ENCODE assay signal across 2 cellular contexts in the genomic region with DNA sequence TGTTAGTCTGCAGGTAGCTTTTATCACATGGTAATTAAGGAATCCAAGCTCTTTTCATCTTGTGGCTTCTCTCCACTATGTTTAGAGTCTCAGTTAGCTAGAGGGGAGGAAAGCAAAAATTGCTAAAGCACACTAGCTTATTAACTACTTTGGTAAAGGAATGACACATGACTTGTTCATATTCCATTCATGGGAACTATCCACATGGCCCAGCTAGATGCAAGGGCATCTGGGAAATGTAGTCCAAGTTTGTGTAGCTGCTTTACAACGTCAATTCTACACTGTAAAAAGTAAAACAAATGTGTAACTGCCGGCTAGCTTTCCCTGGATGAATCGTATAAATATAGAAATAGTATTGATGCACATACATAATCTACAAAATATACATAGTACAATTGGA.
TF ChIP-seq lines count a peak whose summit lies in the region.

No MANE protein-coding gene starts in this region.

TF ChIP-seq in SK-N-SH, 30 proteins besides CTCF, POLR2A, EP300 and RAD21:
- no peak for TF ChIP-seq NFIC (IDR thresholded peaks at IDR 0.05; ENCODE audit: borderline replicate concordance)
- TF ChIP-seq, protein P1, sequence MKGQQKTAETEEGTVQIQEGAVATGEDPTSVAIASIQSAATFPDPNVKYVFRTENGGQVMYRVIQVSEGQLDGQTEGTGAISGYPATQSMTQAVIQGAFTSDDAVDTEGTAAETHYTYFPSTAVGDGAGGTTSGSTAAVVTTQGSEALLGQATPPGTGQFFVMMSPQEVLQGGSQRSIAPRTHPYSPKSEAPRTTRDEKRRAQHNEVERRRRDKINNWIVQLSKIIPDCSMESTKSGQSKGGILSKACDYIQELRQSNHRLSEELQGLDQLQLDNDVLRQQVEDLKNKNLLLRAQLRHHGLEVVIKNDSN (IDR thresholded peaks at IDR 0.05; ENCODE audit: borderline replicate concordance, low read depth) = 0 out of 2 replicates have a peak, but pooled peaks have one; percentile 29
- TF ChIP-seq, protein P2, sequence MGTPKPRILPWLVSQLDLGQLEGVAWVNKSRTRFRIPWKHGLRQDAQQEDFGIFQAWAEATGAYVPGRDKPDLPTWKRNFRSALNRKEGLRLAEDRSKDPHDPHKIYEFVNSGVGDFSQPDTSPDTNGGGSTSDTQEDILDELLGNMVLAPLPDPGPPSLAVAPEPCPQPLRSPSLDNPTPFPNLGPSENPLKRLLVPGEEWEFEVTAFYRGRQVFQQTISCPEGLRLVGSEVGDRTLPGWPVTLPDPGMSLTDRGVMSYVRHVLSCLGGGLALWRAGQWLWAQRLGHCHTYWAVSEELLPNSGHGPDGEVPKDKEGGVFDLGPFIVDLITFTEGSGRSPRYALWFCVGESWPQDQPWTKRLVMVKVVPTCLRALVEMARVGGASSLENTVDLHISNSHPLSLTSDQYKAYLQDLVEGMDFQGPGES (IDR thresholded peaks at IDR 0.05; ENCODE audit: low read depth, low read length) = no peak
- no peak for TF ChIP-seq SIN3A (IDR thresholded peaks at IDR 0.05; ENCODE audit: borderline replicate concordance, low read depth, low read length)

TF ChIP-seq in SK-N-SH treated with all-trans-retinoic acid at 6 μM for 48 hours, 23 proteins besides CTCF, POLR2A, EP300 and RAD21:
- no peak for TF ChIP-seq ISL1 (CRISPR knock-in tag; IDR thresholded peaks at IDR 0.05)
- TF ChIP-seq OSR1 (CRISPR knock-in tag; IDR thresholded peaks at IDR 0.05) = no peak
- TF ChIP-seq, protein P3, sequence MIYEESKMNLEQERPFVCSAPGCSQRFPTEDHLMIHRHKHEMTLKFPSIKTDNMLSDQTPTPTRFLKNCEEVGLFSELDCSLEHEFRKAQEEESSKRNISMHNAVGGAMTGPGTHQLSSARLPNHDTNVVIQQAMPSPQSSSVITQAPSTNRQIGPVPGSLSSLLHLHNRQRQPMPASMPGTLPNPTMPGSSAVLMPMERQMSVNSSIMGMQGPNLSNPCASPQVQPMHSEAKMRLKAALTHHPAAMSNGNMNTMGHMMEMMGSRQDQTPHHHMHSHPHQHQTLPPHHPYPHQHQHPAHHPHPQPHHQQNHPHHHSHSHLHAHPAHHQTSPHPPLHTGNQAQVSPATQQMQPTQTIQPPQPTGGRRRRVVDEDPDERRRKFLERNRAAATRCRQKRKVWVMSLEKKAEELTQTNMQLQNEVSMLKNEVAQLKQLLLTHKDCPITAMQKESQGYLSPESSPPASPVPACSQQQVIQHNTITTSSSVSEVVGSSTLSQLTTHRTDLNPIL (CRISPR knock-in tag; IDR thresholded peaks at IDR 0.05; ENCODE audit: low read depth) = no peak
- no peak for TF ChIP-seq ZFP3 (CRISPR knock-in tag; IDR thresholded peaks at IDR 0.05)
- no peak for TF ChIP-seq BACH2 (CRISPR knock-in tag; IDR thresholded peaks at IDR 0.05; ENCODE audit: borderline replicate concordance)
- no peak for TF ChIP-seq ZFP30 (CRISPR knock-in tag; IDR thresholded peaks at IDR 0.05)
- no peak for TF ChIP-seq ZNF565 (CRISPR knock-in tag; conservative IDR thresholded peaks at IDR 0.05; ENCODE audit: low read depth)
- TF ChIP-seq, protein P4, sequence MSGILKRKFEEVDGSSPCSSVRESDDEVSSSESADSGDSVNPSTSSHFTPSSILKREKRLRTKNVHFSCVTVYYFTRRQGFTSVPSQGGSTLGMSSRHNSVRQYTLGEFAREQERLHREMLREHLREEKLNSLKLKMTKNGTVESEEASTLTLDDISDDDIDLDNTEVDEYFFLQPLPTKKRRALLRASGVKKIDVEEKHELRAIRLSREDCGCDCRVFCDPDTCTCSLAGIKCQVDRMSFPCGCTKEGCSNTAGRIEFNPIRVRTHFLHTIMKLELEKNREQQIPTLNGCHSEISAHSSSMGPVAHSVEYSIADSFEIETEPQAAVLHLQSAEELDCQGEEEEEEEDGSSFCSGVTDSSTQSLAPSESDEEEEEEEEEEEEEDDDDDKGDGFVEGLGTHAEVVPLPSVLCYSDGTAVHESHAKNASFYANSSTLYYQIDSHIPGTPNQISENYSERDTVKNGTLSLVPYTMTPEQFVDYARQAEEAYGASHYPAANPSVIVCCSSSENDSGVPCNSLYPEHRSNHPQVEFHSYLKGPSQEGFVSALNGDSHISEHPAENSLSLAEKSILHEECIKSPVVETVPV (CRISPR knock-in tag; IDR thresholded peaks at IDR 0.05) = no peak
- TF ChIP-seq GLIS3 (CRISPR knock-in tag; IDR thresholded peaks at IDR 0.05) = no peak
- no peak for TF ChIP-seq SNAI2 (CRISPR knock-in tag; IDR thresholded peaks at IDR 0.05)
- TF ChIP-seq, protein P5, sequence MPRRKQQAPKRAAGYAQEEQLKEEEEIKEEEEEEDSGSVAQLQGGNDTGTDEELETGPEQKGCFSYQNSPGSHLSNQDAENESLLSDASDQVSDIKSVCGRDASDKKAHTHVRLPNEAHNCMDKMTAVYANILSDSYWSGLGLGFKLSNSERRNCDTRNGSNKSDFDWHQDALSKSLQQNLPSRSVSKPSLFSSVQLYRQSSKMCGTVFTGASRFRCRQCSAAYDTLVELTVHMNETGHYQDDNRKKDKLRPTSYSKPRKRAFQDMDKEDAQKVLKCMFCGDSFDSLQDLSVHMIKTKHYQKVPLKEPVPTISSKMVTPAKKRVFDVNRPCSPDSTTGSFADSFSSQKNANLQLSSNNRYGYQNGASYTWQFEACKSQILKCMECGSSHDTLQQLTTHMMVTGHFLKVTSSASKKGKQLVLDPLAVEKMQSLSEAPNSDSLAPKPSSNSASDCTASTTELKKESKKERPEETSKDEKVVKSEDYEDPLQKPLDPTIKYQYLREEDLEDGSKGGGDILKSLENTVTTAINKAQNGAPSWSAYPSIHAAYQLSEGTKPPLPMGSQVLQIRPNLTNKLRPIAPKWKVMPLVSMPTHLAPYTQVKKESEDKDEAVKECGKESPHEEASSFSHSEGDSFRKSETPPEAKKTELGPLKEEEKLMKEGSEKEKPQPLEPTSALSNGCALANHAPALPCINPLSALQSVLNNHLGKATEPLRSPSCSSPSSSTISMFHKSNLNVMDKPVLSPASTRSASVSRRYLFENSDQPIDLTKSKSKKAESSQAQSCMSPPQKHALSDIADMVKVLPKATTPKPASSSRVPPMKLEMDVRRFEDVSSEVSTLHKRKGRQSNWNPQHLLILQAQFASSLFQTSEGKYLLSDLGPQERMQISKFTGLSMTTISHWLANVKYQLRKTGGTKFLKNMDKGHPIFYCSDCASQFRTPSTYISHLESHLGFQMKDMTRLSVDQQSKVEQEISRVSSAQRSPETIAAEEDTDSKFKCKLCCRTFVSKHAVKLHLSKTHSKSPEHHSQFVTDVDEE (CRISPR knock-in tag; IDR thresholded peaks at IDR 0.05) = no peak
- TF ChIP-seq ZC3H10 (CRISPR knock-in tag; IDR thresholded peaks at IDR 0.05) = no peak
- no peak for TF ChIP-seq ARNTL (CRISPR knock-in tag; IDR thresholded peaks at IDR 0.05; ENCODE audit: borderline replicate concordance, low read depth)
- TF ChIP-seq ZNF70 (CRISPR knock-in tag; IDR thresholded peaks at IDR 0.05) = no peak
- no peak for TF ChIP-seq RARB (CRISPR knock-in tag; IDR thresholded peaks at IDR 0.05)
- no peak for TF ChIP-seq ESRRG (CRISPR knock-in tag; IDR thresholded peaks at IDR 0.05)
- TF ChIP-seq, protein P6, sequence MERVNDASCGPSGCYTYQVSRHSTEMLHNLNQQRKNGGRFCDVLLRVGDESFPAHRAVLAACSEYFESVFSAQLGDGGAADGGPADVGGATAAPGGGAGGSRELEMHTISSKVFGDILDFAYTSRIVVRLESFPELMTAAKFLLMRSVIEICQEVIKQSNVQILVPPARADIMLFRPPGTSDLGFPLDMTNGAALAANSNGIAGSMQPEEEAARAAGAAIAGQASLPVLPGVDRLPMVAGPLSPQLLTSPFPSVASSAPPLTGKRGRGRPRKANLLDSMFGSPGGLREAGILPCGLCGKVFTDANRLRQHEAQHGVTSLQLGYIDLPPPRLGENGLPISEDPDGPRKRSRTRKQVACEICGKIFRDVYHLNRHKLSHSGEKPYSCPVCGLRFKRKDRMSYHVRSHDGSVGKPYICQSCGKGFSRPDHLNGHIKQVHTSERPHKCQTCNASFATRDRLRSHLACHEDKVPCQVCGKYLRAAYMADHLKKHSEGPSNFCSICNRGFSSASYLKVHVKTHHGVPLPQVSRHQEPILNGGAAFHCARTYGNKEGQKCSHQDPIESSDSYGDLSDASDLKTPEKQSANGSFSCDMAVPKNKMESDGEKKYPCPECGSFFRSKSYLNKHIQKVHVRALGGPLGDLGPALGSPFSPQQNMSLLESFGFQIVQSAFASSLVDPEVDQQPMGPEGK (CRISPR knock-in tag; IDR thresholded peaks at IDR 0.05; ENCODE audit: borderline replicate concordance) = no peak
- TF ChIP-seq, protein P7, sequence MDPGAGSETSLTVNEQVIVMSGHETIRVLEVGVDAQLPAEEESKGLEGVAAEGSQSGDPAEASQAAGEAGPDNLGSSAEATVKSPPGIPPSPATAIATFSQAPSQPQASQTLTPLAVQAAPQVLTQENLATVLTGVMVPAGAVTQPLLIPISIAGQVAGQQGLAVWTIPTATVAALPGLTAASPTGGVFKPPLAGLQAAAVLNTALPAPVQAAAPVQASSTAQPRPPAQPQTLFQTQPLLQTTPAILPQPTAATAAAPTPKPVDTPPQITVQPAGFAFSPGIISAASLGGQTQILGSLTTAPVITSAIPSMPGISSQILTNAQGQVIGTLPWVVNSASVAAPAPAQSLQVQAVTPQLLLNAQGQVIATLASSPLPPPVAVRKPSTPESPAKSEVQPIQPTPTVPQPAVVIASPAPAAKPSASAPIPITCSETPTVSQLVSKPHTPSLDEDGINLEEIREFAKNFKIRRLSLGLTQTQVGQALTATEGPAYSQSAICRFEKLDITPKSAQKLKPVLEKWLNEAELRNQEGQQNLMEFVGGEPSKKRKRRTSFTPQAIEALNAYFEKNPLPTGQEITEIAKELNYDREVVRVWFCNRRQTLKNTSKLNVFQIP (CRISPR knock-in tag; IDR thresholded peaks at IDR 0.05; ENCODE audit: borderline replicate concordance, low read depth) = no peak
- no peak for TF ChIP-seq CSDC2 (CRISPR knock-in tag; IDR thresholded peaks at IDR 0.05)
